ENCODE assay signal across 8 cellular contexts in the genomic region with DNA sequence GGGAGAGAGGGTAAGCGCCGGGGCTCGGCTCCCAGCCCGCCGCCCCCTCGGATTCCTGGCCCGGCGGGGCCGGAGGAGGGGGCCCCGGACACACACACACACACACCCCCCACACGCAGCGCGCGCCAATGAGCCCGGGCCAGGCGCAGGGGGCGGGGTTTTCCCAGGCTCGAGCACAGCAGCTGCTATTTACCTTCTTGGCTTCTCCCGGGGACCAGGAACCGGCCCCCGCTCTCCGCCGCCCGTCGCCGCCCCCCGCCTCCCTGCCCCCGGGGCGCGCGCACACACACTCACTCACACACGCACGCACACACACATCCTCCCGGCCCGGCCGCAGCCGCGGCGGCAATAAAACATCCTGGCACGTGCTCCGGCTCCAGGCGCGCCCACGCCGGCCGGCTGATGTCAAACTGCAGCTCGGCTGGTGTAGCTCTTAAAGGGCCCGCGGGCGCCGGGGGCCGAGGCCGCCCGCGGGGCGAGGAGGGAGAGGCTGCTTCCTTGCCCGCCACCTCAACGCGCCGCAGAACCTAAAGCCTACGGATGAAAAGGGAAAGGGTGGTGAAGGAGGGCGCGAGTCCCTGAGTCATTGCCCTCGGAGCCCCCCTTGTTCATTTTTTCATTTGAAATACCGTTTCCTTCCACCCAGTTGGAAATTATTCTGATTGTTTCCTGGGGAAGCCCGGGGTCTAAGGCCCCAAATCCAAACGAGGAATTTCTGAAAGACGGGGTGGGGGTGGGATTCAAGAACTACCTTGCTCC. TPM values are rescaled to one million over a fixed set of nuclear protein-coding genes. Genes with fewer than 3 reads are reported as not detected.
DNase-seq lines count a peak whose midpoint lies in the region; ATAC-seq and TF ChIP-seq lines count a peak whose summit lies in the region.

No MANE protein-coding gene starts in this region.

- no peaks in the 10 kb centered on the region for H3K27me3 ChIP-seq in vagina

- peak overlapping the region; percentile 86 for H3K27ac ChIP-seq in vagina

- intact Hi-C loops in left ventricle myocardium superior (cut with micrococcal nuclease) (loop anchor here (10.0 kb wide), 1 partner anchor 180 kb away; no protein-coding TSS in a partner anchor), vagina (cut with DNase I) (loop anchor here (2.0 to 10.0 kb wide), 3 partner anchors 60 to 353 kb away; no protein-coding TSS in a partner anchor)

- H3K9me3 ChIP-seq in vagina: no peaks in the 10 kb centered on the region

- peak overlapping the region; percentile 54 to 63 for H3K4me3 ChIP-seq in vagina

- no peaks in the 10 kb centered on the region for H3K36me3 ChIP-seq in vagina

- H3K9me3 Mint-ChIP-seq in T-helper 1 cell treated with Interleukin-12 subunit alpha and Interleukin-12 subunit beta and Interleukin-4 antibody, amounts not matched to agents 30 μg/mL and 1 μg/mL, for 36 hours: no peaks in the 10 kb centered on the region

- peak overlapping the region; percentile 91 for H3K27ac Mint-ChIP-seq in T-helper 1 cell treated with Interleukin-12 subunit alpha and Interleukin-12 subunit beta and Interleukin-4 antibody, amounts not matched to agents 30 μg/mL and 1 μg/mL, for 36 hours

- H3K4me1 ChIP-seq in vagina: peaks cover 41% of the 10 kb centered on the region

- H3K27me3 Mint-ChIP-seq in T-helper 1 cell treated with Interleukin-12 subunit alpha and Interleukin-12 subunit beta and Interleukin-4 antibody, amounts not matched to agents 30 μg/mL and 1 μg/mL, for 36 hours (ENCODE audit: low read depth): peaks cover 79% of the 10 kb centered on the region

- DNase-seq in GM10266 (ENCODE audit: extremely low spot score): peak; percentile 94
- peak; percentile 88 for DNase-seq in NCI-H1417 treated with DMSO at 0.1 percent for 48 hours (lab: John Stamatoyannopoulos, UW)
- peak in 51 of 56 donors; percentile 25 to 93 (median 77) for DNase-seq in amygdala (lab: John Stamatoyannopoulos, UW)
- peak; percentile 96 for DNase-seq in left ventricle myocardium superior
- DNase-seq in pulmonary artery endothelial cell (ENCODE audit: low read depth, low spot score): peak; percentile 91
- peak in 1 of 2 donors; percentile 98 for DNase-seq in vagina (ENCODE audit: extremely low spot score in 2 of 2)

- peaks cover 55% of the 10 kb centered on the region for H3K4me1 Mint-ChIP-seq in T-helper 1 cell treated with Interleukin-12 subunit alpha and Interleukin-12 subunit beta and Interleukin-4 antibody, amounts not matched to agents 30 μg/mL and 1 μg/mL, for 36 hours (ENCODE audit: low read depth)

- ATAC-seq in HG02642 (IDR thresholded peaks at IDR 0.05; ENCODE audit: poor library complexity, unreplicated experiment): peak; percentile 45
- peak; percentile 76 for ATAC-seq in left ventricle myocardium superior

- peak overlapping the region; percentile 90 for H3K4me3 Mint-ChIP-seq in T-helper 1 cell treated with Interleukin-12 subunit alpha and Interleukin-12 subunit beta and Interleukin-4 antibody, amounts not matched to agents 30 μg/mL and 1 μg/mL, for 36 hours

- peak in 1 of 2 donors; percentile 38 for TF ChIP-seq POLR2A in vagina (IDR thresholded peaks at IDR 0.05)

- peaks cover 3% of the 10 kb centered on the region for H3K36me3 Mint-ChIP-seq in T-helper 1 cell treated with Interleukin-12 subunit alpha and Interleukin-12 subunit beta and Interleukin-4 antibody, amounts not matched to agents 30 μg/mL and 1 μg/mL, for 36 hours (ENCODE audit: low read depth)

- TF ChIP-seq CTCF in GM10266 (IDR thresholded peaks at IDR 0.05; ENCODE audit: control insufficient read depth, insufficient read depth, low read depth, missing control alignments) (no peak), vagina (IDR thresholded peaks at IDR 0.05) (peak in 1 of 3 experiments; percentile 4)

RNA-seq across cellular contexts. Expression of gene HES1, which starts 1.0 kb away (rescaled TPM):
- total RNA-seq in left ventricle myocardium superior: 13.4 TPM
- 18.9 and 23.8 TPM in 2 replicates for total RNA-seq in pulmonary artery endothelial cell
- 191 TPM for total RNA-seq in vagina
